Comparison of ENCODE assay signal across 8 cellular contexts in genomic region chr16:30534368-30535105, GRCh38. TPM values are rescaled to one million over a fixed set of nuclear protein-coding genes. Genes with fewer than 3 reads are reported as not detected.
A peak's percentile ranks its signal among the peaks of the same experiment; 100 is the strongest.
DNase-seq lines count a peak whose midpoint lies in the region; ATAC-seq and TF ChIP-seq lines count a peak whose summit lies in the region.

ZNF747 (minus strand) TSS chr16:30534858; CDS start chr16:30534679, 179 bp downstream.

- H3K36me3 ChIP-seq in iPS-20b (ENCODE audit: insufficient read depth, low read depth, low read length) (peaks cover 10% of the 10 kb centered on the region; the same call in 1 of the 2 replicates), skeletal muscle tissue (ENCODE audit: control insufficient read depth in 3 of 3, insufficient read depth in 3 of 3, low read length in 3 of 3) (peaks cover 17 to 20% (median 20%) of the 10 kb centered on the region in 3 donors)

- H3K27me3 ChIP-seq in iPS-20b (ENCODE audit: insufficient read depth, low read length) (no peaks in the 10 kb centered on the region), skeletal muscle tissue (ENCODE audit: control insufficient read depth in 3 of 3, insufficient read depth in 3 of 3, low read length in 3 of 3) (no peaks in the 10 kb centered on the region)

- POLR2A ChIA-PET in MCF 10A (lab: Yijun Ruan, JAX), result interaction anchor here (0.5 to 3.5 kb wide), 28 partner anchors 8 to 163 kb away, joined by 3 to 104 read pairs (median 6); partner anchors contain the start of genes DCTPP1, FBRS, SEPHS2 and ZNF688

- DNase-seq in NCI-H2196 (lab: John Stamatoyannopoulos, UW; ENCODE audit: unreplicated experiment) (peak; percentile 95), MCF 10A (ENCODE audit: unreplicated experiment) (peak; percentile 86)

- CTCF ChIA-PET in MCF 10A (lab: Yijun Ruan, JAX), result interaction anchor here (0.6 to 3.4 kb wide), 14 partner anchors 9 to 366 kb away, joined by 3 to 28 read pairs (median 6); partner anchors contain the start of genes DCTPP1 and ZNF764

- TF ChIP-seq CTCF in VCaP (conservative IDR thresholded peaks at IDR 0.05) (no peak), MCF 10A (IDR thresholded peaks at IDR 0.05; ENCODE audit: unreplicated experiment) (no peak)

- H3K4me3 ChIP-seq in iPS-20b (ENCODE audit: low read length) (peak within 1 kb of the TSS; percentile 81), skeletal muscle tissue (ENCODE audit: low read length in 3 of 3) (peak within 1 kb of the TSS; percentile 80 to 95 (median 95))

- ATAC-seq in GM18502 (IDR thresholded peaks at IDR 0.05; ENCODE audit: poor library complexity, unreplicated experiment) (peak; percentile 72), HG03039 (IDR thresholded peaks at IDR 0.05; ENCODE audit: unreplicated experiment) (peak; percentile 57), GM21390 (IDR thresholded peaks at IDR 0.05; ENCODE audit: unreplicated experiment) (no peak)

- H3K4me1 ChIP-seq in iPS-20b (ENCODE audit: insufficient read depth, low read length) (peaks cover 10% of the 10 kb centered on the region; the same call in 1 of the 2 replicates), skeletal muscle tissue (ENCODE audit: control insufficient read depth in 3 of 3, insufficient read depth in 3 of 3, low read length in 3 of 3) (peaks cover 20 to 27% (median 22%) of the 10 kb centered on the region in 3 donors)

- no peaks in the 10 kb centered on the region for H3K9me3 Mint-ChIP-seq in MCF 10A (ENCODE audit: unreplicated experiment)

- H3K9me3 ChIP-seq in iPS-20b (ENCODE audit: insufficient read depth, low read depth, low read length) (no peaks in the 10 kb centered on the region), skeletal muscle tissue (ENCODE audit: control insufficient read depth in 3 of 3, low read length in 3 of 3) (no peaks in the 10 kb centered on the region)

- peaks cover 28% of the 10 kb centered on the region for H3K36me3 Mint-ChIP-seq in MCF 10A (ENCODE audit: insufficient read depth, unreplicated experiment)

- H3K27ac Mint-ChIP-seq in MCF 10A (ENCODE audit: low read depth, unreplicated experiment), result peak within 1 kb of the TSS; percentile 95

- no peaks in the 10 kb centered on the region for H3K27me3 Mint-ChIP-seq in MCF 10A (ENCODE audit: insufficient read depth, unreplicated experiment)

- BruUV-seq in MCF 10A (replicated peaks; lab: Mats Ljungman, UMichigan), result TSS peak; percentile 42

- peaks cover 6% of the 10 kb centered on the region for H3K4me1 Mint-ChIP-seq in MCF 10A (ENCODE audit: insufficient read depth, unreplicated experiment)

- H3K9ac ChIP-seq in iPS-20b (ENCODE audit: low read depth, low read length), result peak within 1 kb of the TSS; percentile 96
- H3K9ac ChIP-seq in skeletal muscle tissue (ENCODE audit: low read depth in 1 of 3, low read length in 3 of 3), result peak within 1 kb of the TSS; percentile 92 to 96 (median 93)

- peak within 1 kb of the TSS; percentile 87 for H3K27ac ChIP-seq in VCaP
- peak within 1 kb of the TSS; percentile 100 for H3K27ac ChIP-seq in iPS-20b (ENCODE audit: low read length)
- H3K27ac ChIP-seq in skeletal muscle tissue (ENCODE audit: low read depth, low read length), result peak within 1 kb of the TSS; percentile 91

- intact Hi-C loops in MCF 10A (cut with micrococcal nuclease), result loop anchor here (1.0 to 2.0 kb wide), 4 partner anchors 24 to 64 kb away; partner anchors contain the start of genes ZNF688, ZNF764 and ZNF785

- H3K4me3 Mint-ChIP-seq in MCF 10A (ENCODE audit: unreplicated experiment), result peak within 1 kb of the TSS; percentile 91

RNA-seq across cellular contexts. Expression of gene ZNF747, which starts in this region (rescaled TPM):
- 13.7 TPM in 2 replicates for total RNA-seq in MCF 10A (2022)
- 8.4 TPM for total RNA-seq in skeletal muscle tissue
